7 cellular contexts compared by ENCODE assay signal in genomic region chr7:30028749-30029635, GRCh38. TPM values are rescaled to one million over a fixed set of nuclear protein-coding genes. Genes with fewer than 3 reads are reported as not detected.
A peak's percentile ranks its signal among the peaks of the same experiment; 100 is the strongest.
DNase-seq lines count a peak whose midpoint lies in the region; ATAC-seq, FAIRE-seq and TF ChIP-seq lines count a peak whose summit lies in the region.

No MANE protein-coding gene starts in this region.

- H3K27ac Mint-ChIP-seq in T-helper 1 cell treated with Interleukin-12 subunit alpha and Interleukin-12 subunit beta and Interleukin-4 antibody, amounts not matched to agents 30 μg/mL and 1 μg/mL, for 36 hours, result peak overlapping the region; percentile 71
- H3K27ac Mint-ChIP-seq in effector memory CD8-positive, alpha-beta T cell, result peak overlapping the region in 1 of 2 donors; percentile 75

- peak; percentile 16 for ATAC-seq in HG03520 (IDR thresholded peaks at IDR 0.05; ENCODE audit: unreplicated experiment)
- ATAC-seq in effector memory CD8-positive, alpha-beta T cell (replicated peaks), result peak; percentile 19

- no peaks in the 10 kb centered on the region for H3K9me3 ChIP-seq in mesenchymal stem cell (ENCODE audit: control insufficient read depth, low read length)
- no peaks in the 10 kb centered on the region for H3K9me3 ChIP-seq in thyroid gland

- no peak overlapping the region for H2AK5ac ChIP-seq in mesenchymal stem cell (ENCODE audit: low read length, severe bottlenecking)

- H3K9ac ChIP-seq in mesenchymal stem cell (ENCODE audit: low read length), result peak overlapping the region; percentile 97

- peak overlapping the region; percentile 35 for H3K27ac ChIP-seq in mesenchymal stem cell (ENCODE audit: low read length, poor library complexity, severe bottlenecking)
- peak overlapping the region; percentile 40 to 96 (median 92) for H3K27ac ChIP-seq in thyroid gland

- H3K4me1 ChIP-seq in mesenchymal stem cell (ENCODE audit: control insufficient read depth, insufficient read depth, low read depth, low read length) (peaks cover 4% of the 10 kb centered on the region), thyroid gland (peaks cover 23 to 35% of the 10 kb centered on the region in 2 donors)

- peak overlapping the region in 1 of 2 experiments; percentile 96 for H3K14ac ChIP-seq in mesenchymal stem cell (ENCODE audit: low read length in 2 of 2)

- H3K4me1 Mint-ChIP-seq in T-helper 1 cell treated with Interleukin-12 subunit alpha and Interleukin-12 subunit beta and Interleukin-4 antibody, amounts not matched to agents 30 μg/mL and 1 μg/mL, for 36 hours (ENCODE audit: low read depth), result peaks cover 28% of the 10 kb centered on the region
- H3K4me1 Mint-ChIP-seq in effector memory CD8-positive, alpha-beta T cell (ENCODE audit: low read depth in 2 of 2), result peaks cover 17 to 27% of the 10 kb centered on the region in 2 donors

- peak overlapping the region in 1 of 2 experiments; percentile 70 for H3K23ac ChIP-seq in mesenchymal stem cell (ENCODE audit: low read length in 2 of 2)

- peak overlapping the region; percentile 95 to 97 for H3K4me3 ChIP-seq in mesenchymal stem cell (ENCODE audit: insufficient read depth in 1 of 2, low read depth in 1 of 2, low read length in 2 of 2)
- peak overlapping the region; percentile 71 to 89 (median 72) for H3K4me3 ChIP-seq in thyroid gland (replicated peaks in 1 of 3)

- no peak for TF ChIP-seq POLR2A in thyroid gland (IDR thresholded peaks at IDR 0.05)

- peak overlapping the region; percentile 37 to 92 for H3K18ac ChIP-seq in mesenchymal stem cell (ENCODE audit: low read depth in 1 of 2, low read length in 2 of 2)

- no peak overlapping the region for H2BK12ac ChIP-seq in mesenchymal stem cell (ENCODE audit: low read length in 2 of 2)

- FAIRE-seq in G401.6 (lab: Jason Lieb, UNC), result peak; percentile 51

- DNase-seq in GM20000 (ENCODE audit: low spot score) (peak; percentile 63), mesenchymal stem cell (peak; percentile 59), thyroid gland (peak; percentile 49 to 60)
- DNase-seq in effector memory CD8-positive, alpha-beta T cell, result peak; percentile 6 to 29 (median 16)

- TF ChIP-seq CTCF in GM20000 (IDR thresholded peaks at IDR 0.05; ENCODE audit: extremely low read depth, missing control alignments), result no peak
- TF ChIP-seq CTCF in thyroid gland (IDR thresholded peaks at IDR 0.05), result peak in 2 of 6 experiments; percentile 6 to 11

- no peaks in the 10 kb centered on the region for H3K9me3 Mint-ChIP-seq in T-helper 1 cell treated with Interleukin-12 subunit alpha and Interleukin-12 subunit beta and Interleukin-4 antibody, amounts not matched to agents 30 μg/mL and 1 μg/mL, for 36 hours
- H3K9me3 Mint-ChIP-seq in effector memory CD8-positive, alpha-beta T cell, result no peaks in the 10 kb centered on the region

- H4K91ac ChIP-seq in mesenchymal stem cell (ENCODE audit: low read length), result peak overlapping the region; percentile 90

- H3K79me1 ChIP-seq in mesenchymal stem cell (replicated peaks; ENCODE audit: low read length, poor library complexity, severe bottlenecking), result peaks cover 9% of the 10 kb centered on the region

- intact Hi-C loops in thyroid gland (cut with DNase I), result loop anchor here (10.0 kb wide), 1 partner anchor 106 kb away; the partner anchor contains the start of gene MTURN

- H3K27me3 ChIP-seq in mesenchymal stem cell (ENCODE audit: control insufficient read depth in 1 of 2, insufficient read depth in 1 of 2, low read length in 2 of 2), result no peaks in the 10 kb centered on the region
- no peaks in the 10 kb centered on the region for H3K27me3 ChIP-seq in thyroid gland

- no peak overlapping the region for H2BK5ac ChIP-seq in mesenchymal stem cell (ENCODE audit: low read depth, low read length, poor library complexity, severe bottlenecking)

- H3K4me2 ChIP-seq in mesenchymal stem cell (ENCODE audit: low read length, poor library complexity, severe bottlenecking), result peak overlapping the region; percentile 81

- no peak overlapping the region for H3K4me3 Mint-ChIP-seq in T-helper 1 cell treated with Interleukin-12 subunit alpha and Interleukin-12 subunit beta and Interleukin-4 antibody, amounts not matched to agents 30 μg/mL and 1 μg/mL, for 36 hours
- H3K4me3 Mint-ChIP-seq in effector memory CD8-positive, alpha-beta T cell, result no peak overlapping the region

- no peaks in the 10 kb centered on the region for H3K27me3 Mint-ChIP-seq in T-helper 1 cell treated with Interleukin-12 subunit alpha and Interleukin-12 subunit beta and Interleukin-4 antibody, amounts not matched to agents 30 μg/mL and 1 μg/mL, for 36 hours (ENCODE audit: low read depth)
- H3K27me3 Mint-ChIP-seq in effector memory CD8-positive, alpha-beta T cell, result no peaks in the 10 kb centered on the region

- H3K4ac ChIP-seq in mesenchymal stem cell (ENCODE audit: low read depth in 1 of 2, low read length in 2 of 2), result peak overlapping the region; percentile 51 to 76

- peaks cover 0 to 3% of the 10 kb centered on the region in 2 experiments for H3K36me3 ChIP-seq in mesenchymal stem cell (ENCODE audit: control insufficient read depth in 1 of 2, insufficient read depth in 2 of 2, low read depth in 1 of 2, low read length in 2 of 2)
- no peaks in the 10 kb centered on the region for H3K36me3 ChIP-seq in thyroid gland

- no peak overlapping the region for H4K8ac ChIP-seq in mesenchymal stem cell (ENCODE audit: low read length)

- H2BK15ac ChIP-seq in mesenchymal stem cell (ENCODE audit: low read depth, poor library complexity, severe bottlenecking), result peak overlapping the region; percentile 91

- WGBS in mesenchymal stem cell, result under 1% methylated on average over 38 of the region's 42 CpGs
- 1% methylated on average over 10 to 19 of the region's 42 CpGs for WGBS in thyroid gland, 2 donors

- peaks cover 1% of the 10 kb centered on the region for H3K36me3 Mint-ChIP-seq in T-helper 1 cell treated with Interleukin-12 subunit alpha and Interleukin-12 subunit beta and Interleukin-4 antibody, amounts not matched to agents 30 μg/mL and 1 μg/mL, for 36 hours (ENCODE audit: low read depth)
- H3K36me3 Mint-ChIP-seq in effector memory CD8-positive, alpha-beta T cell (ENCODE audit: insufficient read depth), result peaks cover 13% of the 10 kb centered on the region

- no peak overlapping the region for H2BK120ac ChIP-seq in mesenchymal stem cell (ENCODE audit: low read depth, low read length)

- peak overlapping the region; percentile 89 for H2AFZ ChIP-seq in mesenchymal stem cell (ENCODE audit: low read depth, low read length)

RNA-seq across cellular contexts. Expression of gene PLEKHA8, which starts 0.8 kb away (rescaled TPM):
- polyA plus RNA-seq in mesenchymal stem cell (2013, experiment 1 of 2), result 6.3 TPM
- polyA plus RNA-seq in mesenchymal stem cell (2013, experiment 2 of 2), result 6.0 TPM
- 10 to 100 TPM in 1 of 4 donors, 1 to 10 TPM in 3; 7.1 to 13.3 (median 8.8) TPM for total RNA-seq in thyroid gland

RNA-seq across cellular contexts. Expression of gene FKBP14, which starts 2.5 kb away (rescaled TPM):
- polyA plus RNA-seq in mesenchymal stem cell (2013, experiment 1 of 2), result 68.8 TPM
- polyA plus RNA-seq in mesenchymal stem cell (2013, experiment 2 of 2), result 69.1 TPM
- 10 to 100 TPM in 1 of 4 donors, 1 to 10 TPM in 3; 5.2 to 11.7 (median 6.6) TPM for total RNA-seq in thyroid gland

RNA-seq across cellular contexts. Expression of gene SCRN1, which starts 39.4 kb away (rescaled TPM):
- polyA plus RNA-seq in mesenchymal stem cell (2013, experiment 1 of 2), result 89.2 TPM
- 86.9 TPM for polyA plus RNA-seq in mesenchymal stem cell (2013, experiment 2 of 2)
- total RNA-seq in thyroid gland, result 10 to 100 TPM; 26.6 to 38.5 (median 32.9) TPM

Comparison
In these comparisons a context has a peak if more than half of its experiments do, and no peak if none do; other contexts are left out.
1. Peak in every context shown above with its lines: DNase-seq, ATAC-seq, H3K4me3 ChIP-seq and H3K27ac ChIP-seq.